In the genomic region with DNA sequence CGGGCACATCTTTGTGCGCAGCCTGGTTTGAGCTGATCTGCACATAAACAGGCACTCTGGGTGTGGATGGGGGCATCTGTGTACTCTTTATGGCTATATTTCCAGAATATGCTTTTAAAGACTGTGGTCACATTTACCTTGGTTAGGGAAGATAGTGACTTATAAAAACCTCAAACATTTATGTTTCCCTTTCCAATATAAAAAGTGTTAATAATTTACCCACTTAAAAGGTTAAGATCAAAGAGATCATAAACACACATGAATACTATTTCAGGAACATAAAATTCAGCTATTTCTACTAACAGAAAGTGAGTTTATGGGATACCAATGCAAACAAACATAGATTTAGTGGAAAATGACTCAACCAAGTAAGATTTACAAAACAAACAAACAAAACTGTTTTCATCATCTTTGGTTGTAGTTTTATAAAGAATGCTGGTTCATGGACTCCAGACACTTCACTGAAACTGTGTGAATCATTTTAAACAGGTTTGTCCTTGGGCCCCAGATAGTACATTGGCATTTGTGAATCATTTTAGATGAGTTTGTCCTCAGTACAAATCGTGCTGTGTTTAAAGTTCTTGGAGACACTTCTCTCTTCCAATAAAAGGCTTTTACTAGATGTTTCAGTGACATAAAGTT, we compare ENCODE assay signal across 1 cellular context.
TF ChIP-seq lines count a peak whose summit lies in the region.

No MANE protein-coding gene starts in this region.

TF ChIP-seq in HepG2, 621 proteins besides CTCF, POLR2A, EP300 and RAD21 (continued from another document):
- TF ChIP-seq, protein P1, sequence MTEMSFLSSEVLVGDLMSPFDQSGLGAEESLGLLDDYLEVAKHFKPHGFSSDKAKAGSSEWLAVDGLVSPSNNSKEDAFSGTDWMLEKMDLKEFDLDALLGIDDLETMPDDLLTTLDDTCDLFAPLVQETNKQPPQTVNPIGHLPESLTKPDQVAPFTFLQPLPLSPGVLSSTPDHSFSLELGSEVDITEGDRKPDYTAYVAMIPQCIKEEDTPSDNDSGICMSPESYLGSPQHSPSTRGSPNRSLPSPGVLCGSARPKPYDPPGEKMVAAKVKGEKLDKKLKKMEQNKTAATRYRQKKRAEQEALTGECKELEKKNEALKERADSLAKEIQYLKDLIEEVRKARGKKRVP (CRISPR knock-in tag; IDR thresholded peaks at IDR 0.05), result peak in 1 of 2 experiments; percentile 60; a peak in 2 of 4 replicates
- TF ChIP-seq, protein P2, sequence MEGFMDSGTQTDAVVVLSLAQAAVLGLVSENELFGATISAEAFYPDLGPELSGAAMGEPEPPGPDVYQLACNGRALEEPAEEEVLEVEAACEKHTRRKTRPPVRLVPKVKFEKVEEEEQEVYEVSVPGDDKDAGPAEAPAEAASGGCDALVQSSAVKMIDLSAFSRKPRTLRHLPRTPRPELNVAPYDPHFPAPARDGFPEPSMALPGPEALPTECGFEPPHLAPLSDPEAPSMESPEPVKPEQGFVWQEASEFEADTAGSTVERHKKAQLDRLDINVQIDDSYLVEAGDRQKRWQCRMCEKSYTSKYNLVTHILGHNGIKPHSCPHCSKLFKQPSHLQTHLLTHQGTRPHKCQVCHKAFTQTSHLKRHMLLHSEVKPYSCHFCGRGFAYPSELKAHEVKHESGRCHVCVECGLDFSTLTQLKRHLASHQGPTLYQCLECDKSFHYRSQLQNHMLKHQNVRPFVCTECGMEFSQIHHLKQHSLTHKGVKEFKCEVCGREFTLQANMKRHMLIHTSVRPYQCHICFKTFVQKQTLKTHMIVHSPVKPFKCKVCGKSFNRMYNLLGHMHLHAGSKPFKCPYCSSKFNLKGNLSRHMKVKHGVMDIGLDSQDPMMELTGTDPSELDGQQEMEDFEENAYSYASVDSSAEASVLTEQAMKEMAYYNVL (CRISPR knock-in tag; IDR thresholded peaks at IDR 0.05; ENCODE audit: borderline replicate concordance), result no peak
- TF ChIP-seq FOSL2 (CRISPR knock-in tag; IDR thresholded peaks at IDR 0.05) (peak; percentile 20; the same call in 1 of the 2 replicates), ZNF33B (CRISPR knock-in tag; IDR thresholded peaks at IDR 0.05) (no peak), ZNF615 (CRISPR knock-in tag; IDR thresholded peaks at IDR 0.05; ENCODE audit: borderline replicate concordance) (no peak), ELF3 (CRISPR knock-in tag; IDR thresholded peaks at IDR 0.05) (no peak), ZNF629 (CRISPR knock-in tag; conservative IDR thresholded peaks at IDR 0.05) (no peak), LCORL (IDR thresholded peaks at IDR 0.05) (no peak), LCORL (CRISPR knock-in tag; IDR thresholded peaks at IDR 0.05) (no peak), REXO4 (CRISPR knock-in tag; IDR thresholded peaks at IDR 0.05; ENCODE audit: borderline replicate concordance) (no peak), ZBTB8A (CRISPR knock-in tag; IDR thresholded peaks at IDR 0.05; ENCODE audit: borderline replicate concordance, low read depth) (no peak), GATAD2A (CRISPR knock-in tag; IDR thresholded peaks at IDR 0.05) (0 out of 2 replicates have a peak, but pooled peaks have one; percentile 37), THYN1 (CRISPR knock-in tag; IDR thresholded peaks at IDR 0.05; ENCODE audit: borderline replicate concordance, low read depth) (no peak), ZNF484 (CRISPR knock-in tag; IDR thresholded peaks at IDR 0.05; ENCODE audit: borderline replicate concordance, low read depth) (no peak), HMG20A (CRISPR knock-in tag; IDR thresholded peaks at IDR 0.05; ENCODE audit: borderline replicate concordance) (peak; percentile 18; the same call in 1 of the 2 replicates), EEA1 (CRISPR knock-in tag; IDR thresholded peaks at IDR 0.05; ENCODE audit: borderline replicate concordance) (no peak), ZNF225 (CRISPR knock-in tag; IDR thresholded peaks at IDR 0.05) (no peak), KAT2B (IDR thresholded peaks at IDR 0.05; ENCODE audit: borderline replicate concordance, low read depth, low read length) (no peak), NCOR1 (IDR thresholded peaks at IDR 0.05; ENCODE audit: borderline replicate concordance, low read length) (no peak), CHD2 (IDR thresholded peaks at IDR 0.05; ENCODE audit: low read depth, low read length) (no peak), ZNF772 (CRISPR knock-in tag; IDR thresholded peaks at IDR 0.05) (no peak), ZNF766 (CRISPR knock-in tag; IDR thresholded peaks at IDR 0.05; ENCODE audit: borderline replicate concordance) (no peak), SMAD3 (CRISPR knock-in tag; IDR thresholded peaks at IDR 0.05) (no peak), IKZF1 (IDR thresholded peaks at IDR 0.05) (no peak), ZNF552 (CRISPR knock-in tag; IDR thresholded peaks at IDR 0.05; ENCODE audit: borderline replicate concordance) (no peak), ARID2 (CRISPR knock-in tag; IDR thresholded peaks at IDR 0.05; ENCODE audit: borderline replicate concordance) (no peak)
- TF ChIP-seq, protein P3, sequence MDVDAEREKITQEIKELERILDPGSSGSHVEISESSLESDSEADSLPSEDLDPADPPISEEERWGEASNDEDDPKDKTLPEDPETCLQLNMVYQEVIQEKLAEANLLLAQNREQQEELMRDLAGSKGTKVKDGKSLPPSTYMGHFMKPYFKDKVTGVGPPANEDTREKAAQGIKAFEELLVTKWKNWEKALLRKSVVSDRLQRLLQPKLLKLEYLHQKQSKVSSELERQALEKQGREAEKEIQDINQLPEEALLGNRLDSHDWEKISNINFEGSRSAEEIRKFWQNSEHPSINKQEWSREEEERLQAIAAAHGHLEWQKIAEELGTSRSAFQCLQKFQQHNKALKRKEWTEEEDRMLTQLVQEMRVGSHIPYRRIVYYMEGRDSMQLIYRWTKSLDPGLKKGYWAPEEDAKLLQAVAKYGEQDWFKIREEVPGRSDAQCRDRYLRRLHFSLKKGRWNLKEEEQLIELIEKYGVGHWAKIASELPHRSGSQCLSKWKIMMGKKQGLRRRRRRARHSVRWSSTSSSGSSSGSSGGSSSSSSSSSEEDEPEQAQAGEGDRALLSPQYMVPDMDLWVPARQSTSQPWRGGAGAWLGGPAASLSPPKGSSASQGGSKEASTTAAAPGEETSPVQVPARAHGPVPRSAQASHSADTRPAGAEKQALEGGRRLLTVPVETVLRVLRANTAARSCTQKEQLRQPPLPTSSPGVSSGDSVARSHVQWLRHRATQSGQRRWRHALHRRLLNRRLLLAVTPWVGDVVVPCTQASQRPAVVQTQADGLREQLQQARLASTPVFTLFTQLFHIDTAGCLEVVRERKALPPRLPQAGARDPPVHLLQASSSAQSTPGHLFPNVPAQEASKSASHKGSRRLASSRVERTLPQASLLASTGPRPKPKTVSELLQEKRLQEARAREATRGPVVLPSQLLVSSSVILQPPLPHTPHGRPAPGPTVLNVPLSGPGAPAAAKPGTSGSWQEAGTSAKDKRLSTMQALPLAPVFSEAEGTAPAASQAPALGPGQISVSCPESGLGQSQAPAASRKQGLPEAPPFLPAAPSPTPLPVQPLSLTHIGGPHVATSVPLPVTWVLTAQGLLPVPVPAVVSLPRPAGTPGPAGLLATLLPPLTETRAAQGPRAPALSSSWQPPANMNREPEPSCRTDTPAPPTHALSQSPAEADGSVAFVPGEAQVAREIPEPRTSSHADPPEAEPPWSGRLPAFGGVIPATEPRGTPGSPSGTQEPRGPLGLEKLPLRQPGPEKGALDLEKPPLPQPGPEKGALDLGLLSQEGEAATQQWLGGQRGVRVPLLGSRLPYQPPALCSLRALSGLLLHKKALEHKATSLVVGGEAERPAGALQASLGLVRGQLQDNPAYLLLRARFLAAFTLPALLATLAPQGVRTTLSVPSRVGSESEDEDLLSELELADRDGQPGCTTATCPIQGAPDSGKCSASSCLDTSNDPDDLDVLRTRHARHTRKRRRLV (CRISPR knock-in tag; IDR thresholded peaks at IDR 0.05), result no peak
- TF ChIP-seq, protein P4, sequence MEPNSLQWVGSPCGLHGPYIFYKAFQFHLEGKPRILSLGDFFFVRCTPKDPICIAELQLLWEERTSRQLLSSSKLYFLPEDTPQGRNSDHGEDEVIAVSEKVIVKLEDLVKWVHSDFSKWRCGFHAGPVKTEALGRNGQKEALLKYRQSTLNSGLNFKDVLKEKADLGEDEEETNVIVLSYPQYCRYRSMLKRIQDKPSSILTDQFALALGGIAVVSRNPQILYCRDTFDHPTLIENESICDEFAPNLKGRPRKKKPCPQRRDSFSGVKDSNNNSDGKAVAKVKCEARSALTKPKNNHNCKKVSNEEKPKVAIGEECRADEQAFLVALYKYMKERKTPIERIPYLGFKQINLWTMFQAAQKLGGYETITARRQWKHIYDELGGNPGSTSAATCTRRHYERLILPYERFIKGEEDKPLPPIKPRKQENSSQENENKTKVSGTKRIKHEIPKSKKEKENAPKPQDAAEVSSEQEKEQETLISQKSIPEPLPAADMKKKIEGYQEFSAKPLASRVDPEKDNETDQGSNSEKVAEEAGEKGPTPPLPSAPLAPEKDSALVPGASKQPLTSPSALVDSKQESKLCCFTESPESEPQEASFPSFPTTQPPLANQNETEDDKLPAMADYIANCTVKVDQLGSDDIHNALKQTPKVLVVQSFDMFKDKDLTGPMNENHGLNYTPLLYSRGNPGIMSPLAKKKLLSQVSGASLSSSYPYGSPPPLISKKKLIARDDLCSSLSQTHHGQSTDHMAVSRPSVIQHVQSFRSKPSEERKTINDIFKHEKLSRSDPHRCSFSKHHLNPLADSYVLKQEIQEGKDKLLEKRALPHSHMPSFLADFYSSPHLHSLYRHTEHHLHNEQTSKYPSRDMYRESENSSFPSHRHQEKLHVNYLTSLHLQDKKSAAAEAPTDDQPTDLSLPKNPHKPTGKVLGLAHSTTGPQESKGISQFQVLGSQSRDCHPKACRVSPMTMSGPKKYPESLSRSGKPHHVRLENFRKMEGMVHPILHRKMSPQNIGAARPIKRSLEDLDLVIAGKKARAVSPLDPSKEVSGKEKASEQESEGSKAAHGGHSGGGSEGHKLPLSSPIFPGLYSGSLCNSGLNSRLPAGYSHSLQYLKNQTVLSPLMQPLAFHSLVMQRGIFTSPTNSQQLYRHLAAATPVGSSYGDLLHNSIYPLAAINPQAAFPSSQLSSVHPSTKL (CRISPR knock-in tag; IDR thresholded peaks at IDR 0.05), result peak; percentile 19; the same call in 1 of the 2 replicates
- TF ChIP-seq, protein P5, sequence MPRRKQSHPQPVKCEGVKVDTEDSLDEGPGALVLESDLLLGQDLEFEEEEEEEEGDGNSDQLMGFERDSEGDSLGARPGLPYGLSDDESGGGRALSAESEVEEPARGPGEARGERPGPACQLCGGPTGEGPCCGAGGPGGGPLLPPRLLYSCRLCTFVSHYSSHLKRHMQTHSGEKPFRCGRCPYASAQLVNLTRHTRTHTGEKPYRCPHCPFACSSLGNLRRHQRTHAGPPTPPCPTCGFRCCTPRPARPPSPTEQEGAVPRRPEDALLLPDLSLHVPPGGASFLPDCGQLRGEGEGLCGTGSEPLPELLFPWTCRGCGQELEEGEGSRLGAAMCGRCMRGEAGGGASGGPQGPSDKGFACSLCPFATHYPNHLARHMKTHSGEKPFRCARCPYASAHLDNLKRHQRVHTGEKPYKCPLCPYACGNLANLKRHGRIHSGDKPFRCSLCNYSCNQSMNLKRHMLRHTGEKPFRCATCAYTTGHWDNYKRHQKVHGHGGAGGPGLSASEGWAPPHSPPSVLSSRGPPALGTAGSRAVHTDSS (CRISPR knock-in tag; conservative IDR thresholded peaks at IDR 0.05), result no peak
- TF ChIP-seq, protein P6, sequence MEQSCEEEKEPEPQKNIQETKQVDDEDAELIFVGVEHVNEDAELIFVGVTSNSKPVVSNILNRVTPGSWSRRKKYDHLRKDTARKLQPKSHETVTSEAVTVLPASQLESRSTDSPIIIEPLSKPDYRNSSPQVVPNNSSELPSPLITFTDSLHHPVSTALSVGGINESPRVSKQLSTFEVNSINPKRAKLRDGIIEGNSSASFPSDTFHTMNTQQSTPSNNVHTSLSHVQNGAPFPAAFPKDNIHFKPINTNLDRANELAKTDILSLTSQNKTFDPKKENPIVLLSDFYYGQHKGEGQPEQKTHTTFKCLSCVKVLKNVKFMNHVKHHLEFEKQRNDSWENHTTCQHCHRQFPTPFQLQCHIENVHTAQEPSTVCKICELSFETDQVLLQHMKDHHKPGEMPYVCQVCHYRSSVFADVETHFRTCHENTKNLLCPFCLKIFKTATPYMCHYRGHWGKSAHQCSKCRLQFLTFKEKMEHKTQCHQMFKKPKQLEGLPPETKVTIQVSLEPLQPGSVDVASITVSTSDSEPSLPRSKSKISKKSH (CRISPR knock-in tag; IDR thresholded peaks at IDR 0.05; ENCODE audit: borderline replicate concordance), result no peak
- TF ChIP-seq, protein P7, sequence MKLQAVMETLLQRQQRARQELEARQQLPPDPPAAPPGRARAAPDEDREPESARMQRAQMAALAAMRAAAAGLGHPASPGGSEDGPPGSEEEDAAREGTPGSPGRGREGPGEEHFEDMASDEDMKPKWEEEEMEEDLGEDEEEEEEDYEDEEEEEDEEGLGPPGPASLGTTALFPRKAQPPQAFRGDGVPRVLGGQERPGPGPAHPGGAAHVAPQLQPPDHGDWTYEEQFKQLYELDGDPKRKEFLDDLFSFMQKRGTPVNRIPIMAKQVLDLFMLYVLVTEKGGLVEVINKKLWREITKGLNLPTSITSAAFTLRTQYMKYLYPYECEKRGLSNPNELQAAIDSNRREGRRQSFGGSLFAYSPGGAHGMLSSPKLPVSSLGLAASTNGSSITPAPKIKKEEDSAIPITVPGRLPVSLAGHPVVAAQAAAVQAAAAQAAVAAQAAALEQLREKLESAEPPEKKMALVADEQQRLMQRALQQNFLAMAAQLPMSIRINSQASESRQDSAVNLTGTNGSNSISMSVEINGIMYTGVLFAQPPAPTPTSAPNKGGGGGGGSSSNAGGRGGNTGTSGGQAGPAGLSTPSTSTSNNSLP (IDR thresholded peaks at IDR 0.05; ENCODE audit: low read depth, low read length), result no peak
